14 cellular contexts compared by ENCODE assay signal in genomic region chr15:58924326-58924725, GRCh38. TPM values are rescaled to one million over a fixed set of nuclear protein-coding genes. Genes with fewer than 3 reads are reported as not detected.
A peak's percentile ranks its signal among the peaks of the same experiment; 100 is the strongest.
DNase-seq lines count a peak whose midpoint lies in the region; ATAC-seq, FAIRE-seq and TF ChIP-seq lines count a peak whose summit lies in the region.
"Had no signal": no experiment of that assay in that cellular context is flagged by ENCODE, and none has a peak within 500 bp of the region (broad histone marks: within the 10 kb centered on the region; RNA-seq: fewer than 3 reads in every experiment).

No MANE protein-coding gene starts in this region.

- peaks cover 19% of the 10 kb centered on the region for H3K36me3 ChIP-seq in astrocyte (ENCODE audit: insufficient read depth, low read length)
- peaks cover 20 to 53% of the 10 kb centered on the region in 2 experiments for H3K36me3 ChIP-seq in mesenchymal stem cell (ENCODE audit: control insufficient read depth in 1 of 2, insufficient read depth in 2 of 2, low read depth in 1 of 2, low read length in 2 of 2)
- H3K36me3 ChIP-seq in mucosa of descending colon (ENCODE audit: low read depth) = no peaks in the 10 kb centered on the region
- H3K36me3 ChIP-seq: prostate gland had no signal

- H3K79me1 ChIP-seq in mesenchymal stem cell (replicated peaks; ENCODE audit: low read length, poor library complexity, severe bottlenecking) = peaks cover 7% of the 10 kb centered on the region

- H2AFZ ChIP-seq in astrocyte (ENCODE audit: low read depth, low read length) = no peak overlapping the region
- no peak overlapping the region for H2AFZ ChIP-seq in mesenchymal stem cell (ENCODE audit: low read depth, low read length)

- no peak overlapping the region for H4K8ac ChIP-seq in mesenchymal stem cell (ENCODE audit: low read length)

- no peak overlapping the region for H3K14ac ChIP-seq in mesenchymal stem cell (ENCODE audit: low read length in 2 of 2)

- no peak overlapping the region for H2BK120ac ChIP-seq in mesenchymal stem cell (ENCODE audit: low read depth, low read length)

- H3K4ac ChIP-seq in mesenchymal stem cell (ENCODE audit: low read depth in 1 of 2, low read length in 2 of 2) = no peak overlapping the region

- no peak overlapping the region for H3K23ac ChIP-seq in mesenchymal stem cell (ENCODE audit: low read length in 2 of 2)

- FAIRE-seq in astrocyte (lab: Jason Lieb, UNC) = no peak

- TF ChIP-seq CTCF in natural killer cell (IDR thresholded peaks at IDR 0.05) = no peak
- no peak for TF ChIP-seq CTCF in astrocyte (IDR thresholded peaks at IDR 0.05; ENCODE audit: insufficient read depth, low read depth, low read length)
- TF ChIP-seq CTCF in nephron progenitor cell (IDR thresholded peaks at IDR 0.05) = no peak
- no peak for TF ChIP-seq CTCF in mucosa of descending colon (IDR thresholded peaks at IDR 0.05)

- no peak overlapping the region for H2BK12ac ChIP-seq in mesenchymal stem cell (ENCODE audit: low read length in 2 of 2)

- H3K4me1 ChIP-seq in astrocyte (ENCODE audit: insufficient read depth, low read length) = no peaks in the 10 kb centered on the region
- peaks cover 7% of the 10 kb centered on the region for H3K4me1 ChIP-seq in mesenchymal stem cell (ENCODE audit: control insufficient read depth, insufficient read depth, low read depth, low read length)
- H3K4me1 ChIP-seq in mucosa of descending colon (ENCODE audit: low read depth) = no peaks in the 10 kb centered on the region
- H3K4me1 ChIP-seq: prostate gland had no signal

- H3K4me3 ChIP-seq in astrocyte (ENCODE audit: insufficient read depth, low read depth, low read length) (no peak overlapping the region), mesenchymal stem cell (ENCODE audit: insufficient read depth in 1 of 2, low read depth in 1 of 2, low read length in 2 of 2) (peak overlapping the region in 1 of 2 experiments; percentile 38), mucosa of descending colon (no peak overlapping the region)
- H3K4me3 ChIP-seq: prostate gland had no signal

- H3K9me3 ChIP-seq in astrocyte (ENCODE audit: insufficient read depth, low read depth, low read length) (no peaks in the 10 kb centered on the region), mesenchymal stem cell (ENCODE audit: control insufficient read depth, low read length) (no peaks in the 10 kb centered on the region), mucosa of descending colon (no peaks in the 10 kb centered on the region)
- H3K9me3 ChIP-seq: prostate gland had no signal

- no peak overlapping the region for H2AK5ac ChIP-seq in mesenchymal stem cell (ENCODE audit: low read length, severe bottlenecking)

- H3K9me3 Mint-ChIP-seq in natural killer cell (no peaks in the 10 kb centered on the region), astrocyte (ENCODE audit: unreplicated experiment) (no peaks in the 10 kb centered on the region), nephron progenitor cell (no peaks in the 10 kb centered on the region)
- no peaks in the 10 kb centered on the region for H3K9me3 Mint-ChIP-seq in natural killer cell treated with Interleukin-12 subunit alpha and Interleukin-12 subunit beta and Interleukin-15 and Interleukin-18, amount 100 ng/mL, for 72 hours
- H3K9me3 Mint-ChIP-seq: T-cell had no signal

- no peak overlapping the region for H3K18ac ChIP-seq in mesenchymal stem cell (ENCODE audit: low read depth in 1 of 2, low read length in 2 of 2)

- H4K20me1 ChIP-seq in astrocyte (ENCODE audit: insufficient read depth, low read length) = peaks cover 59% of the 10 kb centered on the region

- H3K36me3 Mint-ChIP-seq in natural killer cell = no peaks in the 10 kb centered on the region
- no peaks in the 10 kb centered on the region for H3K36me3 Mint-ChIP-seq in natural killer cell treated with Interleukin-12 subunit alpha and Interleukin-12 subunit beta and Interleukin-15 and Interleukin-18, amount 100 ng/mL, for 72 hours
- H3K36me3 Mint-ChIP-seq in astrocyte (ENCODE audit: low read depth, unreplicated experiment) = peaks cover 6% of the 10 kb centered on the region
- peaks cover 50% of the 10 kb centered on the region for H3K36me3 Mint-ChIP-seq in nephron progenitor cell (ENCODE audit: low read depth)

- peaks cover 93% of the 10 kb centered on the region for H3K79me2 ChIP-seq in astrocyte (ENCODE audit: insufficient read depth, low read length)

- H3K27ac ChIP-seq in astrocyte (ENCODE audit: low read depth, low read length) = no peak overlapping the region
- no peak overlapping the region for H3K27ac ChIP-seq in mesenchymal stem cell (ENCODE audit: low read length, poor library complexity, severe bottlenecking)
- H3K27ac ChIP-seq: C4-2B had no signal

- WGBS in mesenchymal stem cell = no CpG with 5 or more reads among the region's 2 CpGs

- intact Hi-C loops in natural killer cell (cut with micrococcal nuclease) = no loop called here
- intact Hi-C loops in mucosa of descending colon (cut with DNase I, micrococcal nuclease) = no loop called here

- DNase-seq in natural killer cell (no peak), astrocyte (ENCODE audit: low read depth) (no peak), mesenchymal stem cell (peak; percentile 69), nephron progenitor cell (no peak), mucosa of descending colon (no peak)
- DNase-seq in natural killer cell treated with Interleukin-12 subunit alpha and Interleukin-12 subunit beta and Interleukin-15 and Interleukin-18, amount 100 ng/mL, for 72 hours (ENCODE audit: low spot score) = no peak
- DNase-seq: activated CD8-positive, alpha-beta memory T cell treated with anti-CD3 and anti-CD28 coated beads for 24 hours; left colon; NCI-H1092 treated with DMSO at 0.1 percent for 48 hours; T-cell had no signal

- no peak overlapping the region for H4K91ac ChIP-seq in mesenchymal stem cell (ENCODE audit: low read length)

- no peaks in the 10 kb centered on the region for H3K27me3 Mint-ChIP-seq in natural killer cell (ENCODE audit: low read depth in 2 of 2)
- no peaks in the 10 kb centered on the region for H3K27me3 Mint-ChIP-seq in natural killer cell treated with Interleukin-12 subunit alpha and Interleukin-12 subunit beta and Interleukin-15 and Interleukin-18, amount 100 ng/mL, for 72 hours
- H3K27me3 Mint-ChIP-seq in astrocyte (ENCODE audit: low read depth, unreplicated experiment) = no peaks in the 10 kb centered on the region
- no peaks in the 10 kb centered on the region for H3K27me3 Mint-ChIP-seq in nephron progenitor cell (ENCODE audit: low read depth, poor library complexity)
- H3K27me3 Mint-ChIP-seq: T-cell had no signal

- no peak overlapping the region for H3K9ac ChIP-seq in astrocyte (ENCODE audit: low read length)
- H3K9ac ChIP-seq in mesenchymal stem cell (ENCODE audit: low read length) = peak overlapping the region; percentile 71

- H3K4me1 Mint-ChIP-seq in natural killer cell (peaks cover 18 to 22% of the 10 kb centered on the region in 2 donors), astrocyte (ENCODE audit: low read depth, unreplicated experiment) (no peaks in the 10 kb centered on the region), nephron progenitor cell (peaks cover 13% of the 10 kb centered on the region)
- peaks cover 8 to 11% of the 10 kb centered on the region in 2 donors for H3K4me1 Mint-ChIP-seq in natural killer cell treated with Interleukin-12 subunit alpha and Interleukin-12 subunit beta and Interleukin-15 and Interleukin-18, amount 100 ng/mL, for 72 hours (ENCODE audit: low read depth in 2 of 2)

- H3K27me3 ChIP-seq in astrocyte (ENCODE audit: insufficient read depth, low read length) = no peaks in the 10 kb centered on the region
- H3K27me3 ChIP-seq in mesenchymal stem cell (ENCODE audit: control insufficient read depth in 1 of 2, insufficient read depth in 1 of 2, low read length in 2 of 2) = no peaks in the 10 kb centered on the region

- H3K4me2 ChIP-seq in astrocyte (ENCODE audit: low read length) = no peak overlapping the region
- no peak overlapping the region for H3K4me2 ChIP-seq in mesenchymal stem cell (ENCODE audit: low read length, poor library complexity, severe bottlenecking)

- H3K27ac Mint-ChIP-seq in natural killer cell = peak overlapping the region; percentile 60 to 74
- H3K27ac Mint-ChIP-seq in natural killer cell treated with Interleukin-12 subunit alpha and Interleukin-12 subunit beta and Interleukin-15 and Interleukin-18, amount 100 ng/mL, for 72 hours = peak overlapping the region in 1 of 2 donors; percentile 23
- H3K27ac Mint-ChIP-seq in astrocyte (ENCODE audit: unreplicated experiment) = peak overlapping the region; percentile 34
- H3K27ac Mint-ChIP-seq in nephron progenitor cell = no peak overlapping the region

- H3K4me3 Mint-ChIP-seq in natural killer cell (no peak overlapping the region), astrocyte (ENCODE audit: unreplicated experiment) (no peak overlapping the region), nephron progenitor cell (no peak overlapping the region)
- no peak overlapping the region for H3K4me3 Mint-ChIP-seq in natural killer cell treated with Interleukin-12 subunit alpha and Interleukin-12 subunit beta and Interleukin-15 and Interleukin-18, amount 100 ng/mL, for 72 hours
- H3K4me3 Mint-ChIP-seq: T-cell had no signal

- no peak overlapping the region for H2BK15ac ChIP-seq in mesenchymal stem cell (ENCODE audit: low read depth, poor library complexity, severe bottlenecking)

- no peak overlapping the region for H2BK5ac ChIP-seq in mesenchymal stem cell (ENCODE audit: low read depth, low read length, poor library complexity, severe bottlenecking)

- ATAC-seq in natural killer cell (no peak), GM18519 (IDR thresholded peaks at IDR 0.05; ENCODE audit: low FRiP score, unreplicated experiment) (no peak), HG03442 (IDR thresholded peaks at IDR 0.05; ENCODE audit: unreplicated experiment) (no peak), mucosa of descending colon (no peak)
- no peak for ATAC-seq in natural killer cell treated with Interleukin-12 subunit alpha and Interleukin-12 subunit beta and Interleukin-15 and Interleukin-18, amount 100 ng/mL, for 72 hours
- ATAC-seq: left colon, T-cell had no signal

RNA-seq across cellular contexts. Expression of gene SLTM, which starts 9.2 kb away (rescaled TPM):
- total RNA-seq in natural killer cell = 100 to 1,000 TPM; 206 to 226 (median 223) TPM
- 100 to 1,000 TPM; 131 to 163 TPM for total RNA-seq in natural killer cell treated with Interleukin-12 subunit alpha and Interleukin-12 subunit beta and Interleukin-15 and Interleukin-18, amount 100 ng/mL, for 72 hours
- total RNA-seq in astrocyte = 52.4 and 68.2 TPM in 2 replicates
- polyA plus RNA-seq in mesenchymal stem cell (2013, experiment 1 of 2) = 45.7 TPM
- polyA plus RNA-seq in mesenchymal stem cell (2013, experiment 2 of 2) = 43.3 TPM
- 10 to 100 TPM; 75.6 to 94.7 (median 82.8) TPM for total RNA-seq in mucosa of descending colon
